20 cellular contexts compared by ENCODE assay signal in the genomic region with DNA sequence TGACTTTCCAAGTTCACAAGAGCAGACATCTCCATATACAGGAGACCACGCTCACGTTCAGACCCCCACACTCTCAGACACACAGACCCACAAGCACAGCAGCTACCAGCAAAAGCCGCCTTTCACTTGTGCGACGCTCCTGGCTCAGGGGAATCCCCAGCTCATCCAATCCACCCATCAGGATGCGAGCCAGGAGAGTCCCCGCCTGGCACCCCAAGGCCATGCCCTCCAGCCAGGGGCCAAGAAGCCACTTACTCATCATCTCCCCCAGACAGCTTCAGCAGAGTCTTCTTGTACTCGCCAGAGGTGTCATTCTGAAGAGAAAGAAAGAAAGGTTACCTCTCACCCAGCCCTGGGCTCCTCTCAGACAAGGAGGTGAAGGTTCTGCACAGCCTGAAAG. TPM values are rescaled to one million over a fixed set of nuclear protein-coding genes. Genes with fewer than 3 reads are reported as not detected.
DNase-seq lines count a peak whose midpoint lies in the region; ATAC-seq and TF ChIP-seq lines count a peak whose summit lies in the region.
"Had no signal": no experiment of that assay in that cellular context is flagged by ENCODE, and none has a peak within 500 bp of the region (broad histone marks: within the 10 kb centered on the region; RNA-seq: fewer than 3 reads in every experiment).

No MANE protein-coding gene starts in this region.

- H3K27ac ChIP-seq in cardiac muscle cell (peak overlapping the region; percentile 73), right cardiac atrium (ENCODE audit: low read length) (no peak overlapping the region)
- H3K27ac ChIP-seq: esophagus muscularis mucosa, gastroesophageal sphincter, SK-N-MC had no signal

- H3K27me3 Mint-ChIP-seq in activated CD4-positive, alpha-beta memory T cell treated with anti-CD3 and anti-CD28 coated beads for 36 hours: no peaks in the 10 kb centered on the region
- H3K27me3 Mint-ChIP-seq in endothelial cell (ENCODE audit: unreplicated experiment) (peaks cover 4% of the 10 kb centered on the region), MCF 10A (ENCODE audit: insufficient read depth, unreplicated experiment) (peaks cover 21% of the 10 kb centered on the region)

- WGBS in right cardiac atrium: 83% methylated on average over 8 of the region's 8 CpGs

- H3K9me3 Mint-ChIP-seq in activated CD4-positive, alpha-beta memory T cell treated with anti-CD3 and anti-CD28 coated beads for 36 hours: no peaks in the 10 kb centered on the region
- no peaks in the 10 kb centered on the region for H3K9me3 Mint-ChIP-seq in endothelial cell (ENCODE audit: unreplicated experiment)
- H3K9me3 Mint-ChIP-seq in MCF 10A (ENCODE audit: unreplicated experiment): no peaks in the 10 kb centered on the region

- no peak for DNase-seq in cardiac muscle cell (ENCODE audit: low read depth in 1 of 2, low spot score in 1 of 2)
- DNase-seq in right cardiac atrium: no peak
- DNase-seq in activated CD4-positive, alpha-beta memory T cell treated with anti-CD3 and anti-CD28 coated beads for 36 hours: no peak
- no peak for DNase-seq in endothelial cell (ENCODE audit: low spot score)
- DNase-seq in MCF 10A (ENCODE audit: unreplicated experiment): no peak
- DNase-seq in SIG-M5 (lab: John Stamatoyannopoulos, UW): no peak
- no peak for DNase-seq in NCI-H82 (lab: John Stamatoyannopoulos, UW)
- DNase-seq: amniotic stem cell; DND-41; effector CD4-positive, alpha-beta T cell; left colon; NCI-H1436 treated with DMSO at 0.1 percent for 48 hours; NCI-H2171 treated with DMSO at 0.1 percent for 48 hours; NCI-H748 treated with DMSO at 0.1 percent for 48 hours; Peyer's patch; stimulated activated CD4-positive, alpha-beta T cell treated with anti-CD3 and anti-CD28 coated beads, Interleukin-4, amount 100 ng/mL, for 4 hours had no signal

- ATAC-seq in right cardiac atrium: no peak
- ATAC-seq: activated CD4-positive, CD25-positive, alpha-beta regulatory T cell treated with anti-CD3 and anti-CD28 coated beads, Interleukin-2, amount 50 U/mL, for 24 hours; gastroesophageal sphincter; left colon had no signal

- H3K4me1 ChIP-seq in cardiac muscle cell (ENCODE audit: low read depth): no peaks in the 10 kb centered on the region
- H3K4me1 ChIP-seq in right cardiac atrium (ENCODE audit: control insufficient read depth, insufficient read depth, low read length): no peaks in the 10 kb centered on the region

- no TSS peak for BruUV-seq in MCF 10A (replicated peaks; lab: Mats Ljungman, UMichigan)

- intact Hi-C loops in right cardiac atrium (cut with DNase I): loop anchor here (2.0 to 10.0 kb wide), 5 partner anchors 34 to 114 kb away; no protein-coding TSS in a partner anchor
- intact Hi-C loops in activated CD4-positive, alpha-beta memory T cell treated with anti-CD3 and anti-CD28 coated beads for 36 hours (cut with micrococcal nuclease): loop anchor here (5.0 kb wide), 1 partner anchor 189 kb away; no protein-coding TSS in a partner anchor
- intact Hi-C loops in MCF 10A (cut with micrococcal nuclease): loop anchor here (10.0 kb wide), 3 partner anchors 397 to 617 kb away; no protein-coding TSS in a partner anchor

- peaks cover 78% of the 10 kb centered on the region for H3K4me1 Mint-ChIP-seq in activated CD4-positive, alpha-beta memory T cell treated with anti-CD3 and anti-CD28 coated beads for 36 hours (ENCODE audit: low read depth)
- H3K4me1 Mint-ChIP-seq in endothelial cell (ENCODE audit: unreplicated experiment) (peaks cover 25% of the 10 kb centered on the region), MCF 10A (ENCODE audit: insufficient read depth, unreplicated experiment) (peaks cover 12% of the 10 kb centered on the region)

- H3K27ac Mint-ChIP-seq in activated CD4-positive, alpha-beta memory T cell treated with anti-CD3 and anti-CD28 coated beads for 36 hours: peak overlapping the region; percentile 2
- H3K27ac Mint-ChIP-seq in endothelial cell (ENCODE audit: unreplicated experiment): no peak overlapping the region
- H3K27ac Mint-ChIP-seq in MCF 10A (ENCODE audit: low read depth, unreplicated experiment): no peak overlapping the region

- peaks cover 80% of the 10 kb centered on the region for H3K36me3 ChIP-seq in cardiac muscle cell

- no peak overlapping the region for H3K4me3 ChIP-seq in cardiac muscle cell
- H3K4me3 ChIP-seq in right cardiac atrium (ENCODE audit: low read length): no peak overlapping the region
- H3K4me3 ChIP-seq: esophagus muscularis mucosa, gastroesophageal sphincter, Peyer's patch, SK-N-MC had no signal

- POLR2A ChIA-PET in activated CD4-positive, alpha-beta memory T cell treated with anti-CD3 and anti-CD28 coated beads for 36 hours (lab: Charles Lee): no interaction called here
- POLR2A ChIA-PET in MCF 10A (lab: Yijun Ruan, JAX): no interaction called here

- CTCF ChIA-PET in activated CD4-positive, alpha-beta memory T cell treated with anti-CD3 and anti-CD28 coated beads for 36 hours (lab: Charles Lee): interaction anchor here (1.1 to 16.5 kb wide), 5 partner anchors 11 to 125 kb away, joined by 3 to 553 read pairs (median 118); a partner anchor contains a TSS
- CTCF ChIA-PET in MCF 10A (lab: Yijun Ruan, JAX): interaction anchor here (0.5 to 29.6 kb wide), 16 partner anchors 11 to 1687 kb away, joined by 3 to 1587 read pairs (median 16); a partner anchor contains a TSS

- H3K36me3 Mint-ChIP-seq in activated CD4-positive, alpha-beta memory T cell treated with anti-CD3 and anti-CD28 coated beads for 36 hours: peaks cover 54% of the 10 kb centered on the region
- H3K36me3 Mint-ChIP-seq in endothelial cell (ENCODE audit: low read depth, unreplicated experiment): peaks cover 56% of the 10 kb centered on the region
- no peaks in the 10 kb centered on the region for H3K36me3 Mint-ChIP-seq in MCF 10A (ENCODE audit: insufficient read depth, unreplicated experiment)

- no peak overlapping the region for H3K4me3 Mint-ChIP-seq in activated CD4-positive, alpha-beta memory T cell treated with anti-CD3 and anti-CD28 coated beads for 36 hours
- peak overlapping the region; percentile 28 for H3K4me3 Mint-ChIP-seq in endothelial cell (ENCODE audit: unreplicated experiment)
- no peak overlapping the region for H3K4me3 Mint-ChIP-seq in MCF 10A (ENCODE audit: unreplicated experiment)

- TF ChIP-seq CTCF in cardiac muscle cell (IDR thresholded peaks at IDR 0.05; ENCODE audit: low read depth, low read length) (no peak), endothelial cell (IDR thresholded peaks at IDR 0.05; ENCODE audit: unreplicated experiment) (no peak), MCF 10A (IDR thresholded peaks at IDR 0.05; ENCODE audit: unreplicated experiment) (no peak)

- H3K27me3 ChIP-seq in cardiac muscle cell (no peaks in the 10 kb centered on the region), right cardiac atrium (ENCODE audit: control insufficient read depth, insufficient read depth) (no peaks in the 10 kb centered on the region)
- H3K27me3 ChIP-seq: esophagus muscularis mucosa, gastroesophageal sphincter, Peyer's patch had no signal

- H3K9me3 ChIP-seq in cardiac muscle cell (ENCODE audit: low read depth): no peaks in the 10 kb centered on the region
- no peaks in the 10 kb centered on the region for H3K9me3 ChIP-seq in right cardiac atrium (ENCODE audit: control insufficient read depth, low read length)
- H3K9me3 ChIP-seq: esophagus muscularis mucosa, gastroesophageal sphincter, Peyer's patch had no signal

RNA-seq across cellular contexts. Expression of a gene that starts 29.7 kb away (rescaled TPM):
- total RNA-seq in cardiac muscle cell: 628 and 658 TPM in 2 replicates
- 404 and 448 TPM in 2 replicates for polyA plus RNA-seq in cardiac muscle cell
- total RNA-seq in right cardiac atrium: 100 to 1,000 TPM; 220 to 238 (median 232) TPM
- polyA plus RNA-seq in right cardiac atrium: 203 TPM
- total RNA-seq in activated CD4-positive, alpha-beta memory T cell treated with anti-CD3 and anti-CD28 coated beads for 36 hours: 100 to 1,000 TPM; 430 to 443 TPM
- 224 TPM for total RNA-seq in endothelial cell (ENCODE audit: unreplicated experiment)
- 2.6 TPM in 2 replicates for total RNA-seq in MCF 10A (2022)

RNA-seq across cellular contexts. Expression of a gene that starts 47.1 kb away (rescaled TPM):
- 134 and 147 TPM in 2 replicates for total RNA-seq in cardiac muscle cell
- polyA plus RNA-seq in cardiac muscle cell: 94.9 and 104 TPM in 2 replicates
- 10 to 100 TPM; 77.0 to 98.2 (median 86.1) TPM for total RNA-seq in right cardiac atrium
- 71.5 TPM for polyA plus RNA-seq in right cardiac atrium
- total RNA-seq in activated CD4-positive, alpha-beta memory T cell treated with anti-CD3 and anti-CD28 coated beads for 36 hours: 100 to 1,000 TPM; 388 to 401 TPM
- 76.0 TPM for total RNA-seq in endothelial cell (ENCODE audit: unreplicated experiment)
- total RNA-seq in MCF 10A (2022): 246 and 342 TPM in 2 replicates

Comparison
In these comparisons a context has a peak if more than half of its experiments do, and no peak if none do; other contexts are left out.
1. RNA of a gene that starts 29.7 kb away (total RNA-seq): 628 to 658 TPM in cardiac muscle cell, 430 to 443 TPM in activated CD4-positive, alpha-beta memory T cell treated with anti-CD3 and anti-CD28 coated beads for 36 hours, 220 to 238 TPM in right cardiac atrium and 224 TPM in endothelial cell (single experiment); 2.6 TPM in MCF 10A; every median in the first group is over 10 times any median in the second.